ENCODE assay signal across 1 cellular context in the genomic region with DNA sequence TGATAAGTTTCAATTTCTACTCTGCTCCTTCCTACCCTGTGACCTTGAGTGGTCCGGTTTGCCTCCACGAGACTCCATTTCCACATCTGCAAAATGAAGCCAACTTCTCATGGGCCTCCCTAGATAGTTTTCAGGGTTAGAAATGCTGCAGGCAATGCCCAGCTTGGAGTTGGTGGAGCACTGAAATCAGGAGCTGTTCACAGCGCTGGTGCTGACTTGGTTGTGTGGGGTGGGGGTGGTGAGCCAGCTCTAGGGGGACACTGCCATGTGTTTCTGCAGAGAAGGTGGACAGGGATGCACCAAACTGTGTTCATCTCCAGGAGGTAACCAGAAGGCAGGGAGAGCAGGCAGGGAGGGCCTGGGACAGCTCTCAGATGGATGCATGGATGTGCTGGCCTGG.
TF ChIP-seq lines count a peak whose summit lies in the region.

No MANE protein-coding gene starts in this region.

TF ChIP-seq in K562, 482 proteins besides CTCF, POLR2A, EP300 and RAD21 (continued from another document):
- TF ChIP-seq, protein P1, sequence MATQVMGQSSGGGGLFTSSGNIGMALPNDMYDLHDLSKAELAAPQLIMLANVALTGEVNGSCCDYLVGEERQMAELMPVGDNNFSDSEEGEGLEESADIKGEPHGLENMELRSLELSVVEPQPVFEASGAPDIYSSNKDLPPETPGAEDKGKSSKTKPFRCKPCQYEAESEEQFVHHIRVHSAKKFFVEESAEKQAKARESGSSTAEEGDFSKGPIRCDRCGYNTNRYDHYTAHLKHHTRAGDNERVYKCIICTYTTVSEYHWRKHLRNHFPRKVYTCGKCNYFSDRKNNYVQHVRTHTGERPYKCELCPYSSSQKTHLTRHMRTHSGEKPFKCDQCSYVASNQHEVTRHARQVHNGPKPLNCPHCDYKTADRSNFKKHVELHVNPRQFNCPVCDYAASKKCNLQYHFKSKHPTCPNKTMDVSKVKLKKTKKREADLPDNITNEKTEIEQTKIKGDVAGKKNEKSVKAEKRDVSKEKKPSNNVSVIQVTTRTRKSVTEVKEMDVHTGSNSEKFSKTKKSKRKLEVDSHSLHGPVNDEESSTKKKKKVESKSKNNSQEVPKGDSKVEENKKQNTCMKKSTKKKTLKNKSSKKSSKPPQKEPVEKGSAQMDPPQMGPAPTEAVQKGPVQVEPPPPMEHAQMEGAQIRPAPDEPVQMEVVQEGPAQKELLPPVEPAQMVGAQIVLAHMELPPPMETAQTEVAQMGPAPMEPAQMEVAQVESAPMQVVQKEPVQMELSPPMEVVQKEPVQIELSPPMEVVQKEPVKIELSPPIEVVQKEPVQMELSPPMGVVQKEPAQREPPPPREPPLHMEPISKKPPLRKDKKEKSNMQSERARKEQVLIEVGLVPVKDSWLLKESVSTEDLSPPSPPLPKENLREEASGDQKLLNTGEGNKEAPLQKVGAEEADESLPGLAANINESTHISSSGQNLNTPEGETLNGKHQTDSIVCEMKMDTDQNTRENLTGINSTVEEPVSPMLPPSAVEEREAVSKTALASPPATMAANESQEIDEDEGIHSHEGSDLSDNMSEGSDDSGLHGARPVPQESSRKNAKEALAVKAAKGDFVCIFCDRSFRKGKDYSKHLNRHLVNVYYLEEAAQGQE (CRISPR knock-in tag; IDR thresholded peaks at IDR 0.05; ENCODE audit: low read depth) = 0 out of 2 replicates have a peak, but pooled peaks have one; percentile 32
- TF ChIP-seq RBBP5 (IDR thresholded peaks at IDR 0.05; ENCODE audit: borderline replicate concordance, insufficient read depth, low read length, poor library complexity, severe bottlenecking) = no peak
- TF ChIP-seq, protein P2, sequence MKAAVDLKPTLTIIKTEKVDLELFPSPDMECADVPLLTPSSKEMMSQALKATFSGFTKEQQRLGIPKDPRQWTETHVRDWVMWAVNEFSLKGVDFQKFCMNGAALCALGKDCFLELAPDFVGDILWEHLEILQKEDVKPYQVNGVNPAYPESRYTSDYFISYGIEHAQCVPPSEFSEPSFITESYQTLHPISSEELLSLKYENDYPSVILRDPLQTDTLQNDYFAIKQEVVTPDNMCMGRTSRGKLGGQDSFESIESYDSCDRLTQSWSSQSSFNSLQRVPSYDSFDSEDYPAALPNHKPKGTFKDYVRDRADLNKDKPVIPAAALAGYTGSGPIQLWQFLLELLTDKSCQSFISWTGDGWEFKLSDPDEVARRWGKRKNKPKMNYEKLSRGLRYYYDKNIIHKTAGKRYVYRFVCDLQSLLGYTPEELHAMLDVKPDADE (conservative IDR thresholded peaks at IDR 0.05; ENCODE audit: control insufficient read depth, low read depth, low read length) = no peak
- TF ChIP-seq NR2C2 (CRISPR knock-in tag; IDR thresholded peaks at IDR 0.05) = no peak
- no peak for TF ChIP-seq NR2C2 (tag; IDR thresholded peaks at IDR 0.05)
- TF ChIP-seq, protein P3, sequence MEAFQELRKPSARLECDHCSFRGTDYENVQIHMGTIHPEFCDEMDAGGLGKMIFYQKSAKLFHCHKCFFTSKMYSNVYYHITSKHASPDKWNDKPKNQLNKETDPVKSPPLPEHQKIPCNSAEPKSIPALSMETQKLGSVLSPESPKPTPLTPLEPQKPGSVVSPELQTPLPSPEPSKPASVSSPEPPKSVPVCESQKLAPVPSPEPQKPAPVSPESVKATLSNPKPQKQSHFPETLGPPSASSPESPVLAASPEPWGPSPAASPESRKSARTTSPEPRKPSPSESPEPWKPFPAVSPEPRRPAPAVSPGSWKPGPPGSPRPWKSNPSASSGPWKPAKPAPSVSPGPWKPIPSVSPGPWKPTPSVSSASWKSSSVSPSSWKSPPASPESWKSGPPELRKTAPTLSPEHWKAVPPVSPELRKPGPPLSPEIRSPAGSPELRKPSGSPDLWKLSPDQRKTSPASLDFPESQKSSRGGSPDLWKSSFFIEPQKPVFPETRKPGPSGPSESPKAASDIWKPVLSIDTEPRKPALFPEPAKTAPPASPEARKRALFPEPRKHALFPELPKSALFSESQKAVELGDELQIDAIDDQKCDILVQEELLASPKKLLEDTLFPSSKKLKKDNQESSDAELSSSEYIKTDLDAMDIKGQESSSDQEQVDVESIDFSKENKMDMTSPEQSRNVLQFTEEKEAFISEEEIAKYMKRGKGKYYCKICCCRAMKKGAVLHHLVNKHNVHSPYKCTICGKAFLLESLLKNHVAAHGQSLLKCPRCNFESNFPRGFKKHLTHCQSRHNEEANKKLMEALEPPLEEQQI (IDR thresholded peaks at IDR 0.05) = no peak
- TF ChIP-seq, protein P4, sequence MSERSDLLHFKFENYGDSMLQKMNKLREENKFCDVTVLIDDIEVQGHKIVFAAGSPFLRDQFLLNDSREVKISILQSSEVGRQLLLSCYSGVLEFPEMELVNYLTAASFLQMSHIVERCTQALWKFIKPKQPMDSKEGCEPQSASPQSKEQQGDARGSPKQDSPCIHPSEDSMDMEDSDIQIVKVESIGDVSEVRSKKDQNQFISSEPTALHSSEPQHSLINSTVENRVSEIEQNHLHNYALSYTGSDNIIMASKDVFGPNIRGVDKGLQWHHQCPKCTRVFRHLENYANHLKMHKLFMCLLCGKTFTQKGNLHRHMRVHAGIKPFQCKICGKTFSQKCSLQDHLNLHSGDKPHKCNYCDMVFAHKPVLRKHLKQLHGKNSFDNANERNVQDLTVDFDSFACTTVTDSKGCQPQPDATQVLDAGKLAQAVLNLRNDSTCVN (CRISPR knock-in tag; IDR thresholded peaks at IDR 0.05) = no peak
- no peak for TF ChIP-seq EZH2 (IDR thresholded peaks at IDR 0.05; ENCODE audit: borderline replicate concordance, low read depth, low read length)
- no peak for TF ChIP-seq ZNF436 (CRISPR knock-in tag; IDR thresholded peaks at IDR 0.05)
- TF ChIP-seq KDM2B (CRISPR knock-in tag; IDR thresholded peaks at IDR 0.05) = no peak
- TF ChIP-seq, protein P5, sequence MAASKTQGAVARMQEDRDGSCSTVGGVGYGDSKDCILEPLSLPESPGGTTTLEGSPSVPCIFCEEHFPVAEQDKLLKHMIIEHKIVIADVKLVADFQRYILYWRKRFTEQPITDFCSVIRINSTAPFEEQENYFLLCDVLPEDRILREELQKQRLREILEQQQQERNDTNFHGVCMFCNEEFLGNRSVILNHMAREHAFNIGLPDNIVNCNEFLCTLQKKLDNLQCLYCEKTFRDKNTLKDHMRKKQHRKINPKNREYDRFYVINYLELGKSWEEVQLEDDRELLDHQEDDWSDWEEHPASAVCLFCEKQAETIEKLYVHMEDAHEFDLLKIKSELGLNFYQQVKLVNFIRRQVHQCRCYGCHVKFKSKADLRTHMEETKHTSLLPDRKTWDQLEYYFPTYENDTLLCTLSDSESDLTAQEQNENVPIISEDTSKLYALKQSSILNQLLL (CRISPR knock-in tag; IDR thresholded peaks at IDR 0.05; ENCODE audit: borderline replicate concordance) = no peak
- TF ChIP-seq EHMT2 (IDR thresholded peaks at IDR 0.05) = peak; percentile 69
- TF ChIP-seq, protein P6, sequence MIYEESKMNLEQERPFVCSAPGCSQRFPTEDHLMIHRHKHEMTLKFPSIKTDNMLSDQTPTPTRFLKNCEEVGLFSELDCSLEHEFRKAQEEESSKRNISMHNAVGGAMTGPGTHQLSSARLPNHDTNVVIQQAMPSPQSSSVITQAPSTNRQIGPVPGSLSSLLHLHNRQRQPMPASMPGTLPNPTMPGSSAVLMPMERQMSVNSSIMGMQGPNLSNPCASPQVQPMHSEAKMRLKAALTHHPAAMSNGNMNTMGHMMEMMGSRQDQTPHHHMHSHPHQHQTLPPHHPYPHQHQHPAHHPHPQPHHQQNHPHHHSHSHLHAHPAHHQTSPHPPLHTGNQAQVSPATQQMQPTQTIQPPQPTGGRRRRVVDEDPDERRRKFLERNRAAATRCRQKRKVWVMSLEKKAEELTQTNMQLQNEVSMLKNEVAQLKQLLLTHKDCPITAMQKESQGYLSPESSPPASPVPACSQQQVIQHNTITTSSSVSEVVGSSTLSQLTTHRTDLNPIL (CRISPR knock-in tag; IDR thresholded peaks at IDR 0.05) = no peak
- TF ChIP-seq ZNF384 (IDR thresholded peaks at IDR 0.05; ENCODE audit: low read depth, low read length) = no peak
- peak; percentile 72; the same call in 1 of the 2 replicates for TF ChIP-seq MIER1 (IDR thresholded peaks at IDR 0.05; ENCODE audit: low read depth)
- TF ChIP-seq ZNF699 (CRISPR knock-in tag; IDR thresholded peaks at IDR 0.05; ENCODE audit: insufficient replicate concordance) = no peak
- TF ChIP-seq, protein P7, sequence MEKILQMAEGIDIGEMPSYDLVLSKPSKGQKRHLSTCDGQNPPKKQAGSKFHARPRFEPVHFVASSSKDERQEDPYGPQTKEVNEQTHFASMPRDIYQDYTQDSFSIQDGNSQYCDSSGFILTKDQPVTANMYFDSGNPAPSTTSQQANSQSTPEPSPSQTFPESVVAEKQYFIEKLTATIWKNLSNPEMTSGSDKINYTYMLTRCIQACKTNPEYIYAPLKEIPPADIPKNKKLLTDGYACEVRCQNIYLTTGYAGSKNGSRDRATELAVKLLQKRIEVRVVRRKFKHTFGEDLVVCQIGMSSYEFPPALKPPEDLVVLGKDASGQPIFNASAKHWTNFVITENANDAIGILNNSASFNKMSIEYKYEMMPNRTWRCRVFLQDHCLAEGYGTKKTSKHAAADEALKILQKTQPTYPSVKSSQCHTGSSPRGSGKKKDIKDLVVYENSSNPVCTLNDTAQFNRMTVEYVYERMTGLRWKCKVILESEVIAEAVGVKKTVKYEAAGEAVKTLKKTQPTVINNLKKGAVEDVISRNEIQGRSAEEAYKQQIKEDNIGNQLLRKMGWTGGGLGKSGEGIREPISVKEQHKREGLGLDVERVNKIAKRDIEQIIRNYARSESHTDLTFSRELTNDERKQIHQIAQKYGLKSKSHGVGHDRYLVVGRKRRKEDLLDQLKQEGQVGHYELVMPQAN (IDR thresholded peaks at IDR 0.05; ENCODE audit: borderline replicate concordance) = no peak
- TF ChIP-seq, protein P8, sequence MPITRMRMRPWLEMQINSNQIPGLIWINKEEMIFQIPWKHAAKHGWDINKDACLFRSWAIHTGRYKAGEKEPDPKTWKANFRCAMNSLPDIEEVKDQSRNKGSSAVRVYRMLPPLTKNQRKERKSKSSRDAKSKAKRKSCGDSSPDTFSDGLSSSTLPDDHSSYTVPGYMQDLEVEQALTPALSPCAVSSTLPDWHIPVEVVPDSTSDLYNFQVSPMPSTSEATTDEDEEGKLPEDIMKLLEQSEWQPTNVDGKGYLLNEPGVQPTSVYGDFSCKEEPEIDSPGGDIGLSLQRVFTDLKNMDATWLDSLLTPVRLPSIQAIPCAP (CRISPR knock-in tag; IDR thresholded peaks at IDR 0.05; ENCODE audit: borderline replicate concordance) = no peak
